Comparison of ENCODE assay signal across 1 cellular context in the genomic region with DNA sequence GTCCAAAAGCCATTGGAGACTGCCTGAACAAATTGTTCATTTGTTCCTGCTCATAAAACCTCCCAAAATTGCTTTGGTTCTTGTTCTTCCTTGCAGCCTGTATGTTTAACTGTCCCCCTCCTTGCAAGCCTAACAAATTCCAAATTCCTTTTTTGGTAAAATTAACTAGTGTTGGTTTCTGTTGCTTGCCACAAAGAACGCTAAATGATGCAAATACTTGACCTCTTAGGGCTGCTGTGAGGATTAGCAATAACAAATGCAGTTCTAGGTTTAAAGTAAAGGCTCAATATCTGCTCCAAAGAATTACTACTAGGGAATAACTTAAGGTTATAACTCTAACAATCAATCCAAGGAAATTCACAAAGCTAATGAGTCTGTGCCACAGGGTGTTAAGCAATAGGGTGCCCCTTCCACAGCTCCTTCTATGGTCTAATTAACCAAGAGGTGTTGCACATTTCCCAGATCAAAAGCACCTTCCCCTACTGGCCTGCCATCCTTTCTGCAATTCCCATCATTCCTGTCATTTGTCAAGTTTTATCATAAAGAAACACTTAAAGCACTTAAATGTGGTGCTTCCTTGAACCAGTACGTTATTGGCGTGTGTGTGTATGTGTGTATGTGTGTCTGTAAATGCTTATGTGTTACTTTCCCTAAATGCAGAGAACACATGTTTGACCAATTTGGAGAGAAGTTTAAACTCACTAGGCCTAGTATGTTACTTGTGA.
TF ChIP-seq lines count a peak whose summit lies in the region.

No MANE protein-coding gene starts in this region.

TF ChIP-seq in IMR-90, 13 proteins besides CTCF, POLR2A, EP300 and RAD21 (continued from another document):
- TF ChIP-seq, protein P1, sequence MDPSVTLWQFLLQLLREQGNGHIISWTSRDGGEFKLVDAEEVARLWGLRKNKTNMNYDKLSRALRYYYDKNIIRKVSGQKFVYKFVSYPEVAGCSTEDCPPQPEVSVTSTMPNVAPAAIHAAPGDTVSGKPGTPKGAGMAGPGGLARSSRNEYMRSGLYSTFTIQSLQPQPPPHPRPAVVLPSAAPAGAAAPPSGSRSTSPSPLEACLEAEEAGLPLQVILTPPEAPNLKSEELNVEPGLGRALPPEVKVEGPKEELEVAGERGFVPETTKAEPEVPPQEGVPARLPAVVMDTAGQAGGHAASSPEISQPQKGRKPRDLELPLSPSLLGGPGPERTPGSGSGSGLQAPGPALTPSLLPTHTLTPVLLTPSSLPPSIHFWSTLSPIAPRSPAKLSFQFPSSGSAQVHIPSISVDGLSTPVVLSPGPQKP (IDR thresholded peaks at IDR 0.05; ENCODE audit: borderline replicate concordance, low read depth, low read length) = no peak
